31 cellular contexts compared by ENCODE assay signal in the genomic region with DNA sequence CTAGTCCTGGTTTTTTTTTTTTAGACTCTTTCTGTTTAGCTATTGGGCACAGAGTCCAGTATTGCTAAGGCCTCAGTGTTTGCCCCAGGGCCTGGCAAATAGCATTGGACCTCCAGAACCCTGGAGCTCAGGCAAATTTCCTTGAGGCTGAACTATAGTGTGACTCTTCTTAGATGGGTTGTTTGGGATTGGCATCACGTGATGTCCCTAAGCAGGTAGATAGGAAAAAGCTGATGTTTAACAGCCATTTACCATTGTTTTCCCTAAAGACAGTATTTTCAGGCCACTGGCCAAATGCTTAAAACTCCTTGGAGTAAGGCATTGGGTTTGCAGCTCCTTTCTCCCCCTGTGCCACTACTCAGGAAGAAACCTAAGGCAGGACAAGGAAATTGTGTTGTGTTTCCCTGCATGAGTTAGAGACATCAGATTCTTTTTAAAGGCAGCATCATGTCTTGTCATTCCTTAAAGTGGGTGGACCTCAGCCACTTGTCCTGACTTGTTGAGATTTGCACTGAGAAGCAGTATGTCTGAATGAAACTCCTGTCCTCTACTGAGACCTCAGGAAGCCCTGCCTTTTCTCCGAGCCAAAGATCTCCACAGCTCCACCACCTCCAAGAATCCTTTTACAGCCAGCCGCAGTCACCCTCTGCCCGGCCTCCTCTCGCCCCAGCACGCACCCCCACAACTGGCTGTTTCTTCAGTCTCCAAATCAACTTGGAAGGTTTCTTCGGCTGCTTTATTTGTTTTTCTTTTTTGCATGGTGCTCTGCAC. TPM values are rescaled to one million over a fixed set of nuclear protein-coding genes. Genes with fewer than 3 reads are reported as not detected.
A peak's percentile ranks its signal among the peaks of the same experiment; 100 is the strongest.
DNase-seq lines count a peak whose midpoint lies in the region; ATAC-seq, FAIRE-seq and TF ChIP-seq lines count a peak whose summit lies in the region.
"Had no signal": no experiment of that assay in that cellular context is flagged by ENCODE, and none has a peak within 500 bp of the region (broad histone marks: within the 10 kb centered on the region; RNA-seq: fewer than 3 reads in every experiment).

No MANE protein-coding gene starts in this region.

- H3K4me3 Mint-ChIP-seq in HFFc6 = no peak overlapping the region
- H3K4me3 Mint-ChIP-seq: activated CD4-positive, alpha-beta T cell treated with anti-CD3 and anti-CD28 coated beads for 36 hours; activated T-helper 17 cell treated with anti-CD3 and anti-CD28 coated beads, Interleukin-2, amount 50 U/mL, for 72 hours; stimulated activated effector memory CD8-positive, alpha-beta T cell treated with anti-CD3 and anti-CD28 coated beads, Interleukin-12 subunit alpha, Interleukin-12 subunit beta, amount 100 ng/mL, for 72 hours had no signal

- no peak for TF ChIP-seq RAD21 in HepG2 (CRISPR knock-in tag; IDR thresholded peaks at IDR 0.05)

- no peak overlapping the region for H3K9ac ChIP-seq in HepG2 (ENCODE audit: insufficient read depth, low read depth, low read length)

- H3K4me2 ChIP-seq in HepG2 (ENCODE audit: low read depth, low read length) = no peak overlapping the region

- H3K27me3 ChIP-seq in HepG2 (ENCODE audit: control insufficient read depth in 1 of 2, insufficient read depth in 2 of 2, low read length in 2 of 2) = no peaks in the 10 kb centered on the region; a peak in 1 of 5 replicates
- no peaks in the 10 kb centered on the region for H3K27me3 ChIP-seq in right lobe of liver
- H3K27me3 ChIP-seq in prostate gland (replicated peaks; ENCODE audit: insufficient read depth) = no peaks in the 10 kb centered on the region
- H3K27me3 ChIP-seq: body of pancreas, left lung, neutrophil, sigmoid colon, upper lobe of left lung had no signal

- TF ChIP-seq POLR2A in HepG2 (IDR thresholded peaks at IDR 0.05; ENCODE audit: insufficient read depth in 1 of 2, low read depth in 2 of 2, low read length in 2 of 2) (no peak), right lobe of liver (IDR thresholded peaks at IDR 0.05) (no peak), prostate gland (IDR thresholded peaks at IDR 0.05) (no peak)

- H3K27ac ChIP-seq in HepG2 (ENCODE audit: extremely low read length, insufficient read depth, low read length) (no peak overlapping the region), right lobe of liver (no peak overlapping the region), epithelial cell of prostate (peak overlapping the region; percentile 95), prostate gland (peak overlapping the region in 1 of 2 donors; percentile 62)
- H3K27ac ChIP-seq: 22Rv1, body of pancreas, left lung, neutrophil, sigmoid colon, upper lobe of left lung, VCaP had no signal

- H3K4me1 Mint-ChIP-seq in HFFc6 (ENCODE audit: low read depth) = peaks cover 56% of the 10 kb centered on the region
- H3K4me1 Mint-ChIP-seq: activated T-helper 17 cell treated with anti-CD3 and anti-CD28 coated beads, Interleukin-2, amount 50 U/mL, for 72 hours had no signal

- BruUV-seq in HepG2 (replicated peaks; lab: Mats Ljungman, UMichigan) = no TSS peak

- no peak for FAIRE-seq in HepG2 (lab: Jason Lieb, UNC)
- FAIRE-seq: G401.6 had no signal

- DNase-seq in HepG2 (ENCODE audit: low spot score) (no peak), right lobe of liver (no peak), epithelial cell of prostate (ENCODE audit: low read depth, low spot score) (peak; percentile 96), prostate gland (ENCODE audit: low spot score) (peak; percentile 48), HFFc6 (no peak)
- DNase-seq in NK-92 treated with Interleukin-12 subunit alpha and Interleukin-12 subunit beta, amount 100 ng/mL, for 24 hours (lab: John Stamatoyannopoulos, UW) = no peak
- DNase-seq: activated CD4-positive, alpha-beta T cell treated with anti-CD3 and anti-CD28 coated beads for 36 hours; activated naive CD4-positive, alpha-beta T cell treated with anti-CD3 and anti-CD28 coated beads, Interleukin-2, amount 50 U/mL, for 16 hours; body of pancreas; C1 segment of cervical spinal cord; cerebellar nuclear complex; COR-L47; DMS53; left lung; mesenchymal stem cell; NCI-H1105 treated with DMSO at 0.1 percent for 48 hours; NCI-H1930; NCI-H69; sigmoid colon; SW 1271; T-helper 9 cell had no signal

- no peaks in the 10 kb centered on the region for H4K20me1 ChIP-seq in HepG2 (ENCODE audit: insufficient read depth, low read length)

- CTCF ChIA-PET in HepG2 (lab: Yijun Ruan, JAX; ENCODE audit: low intra/inter-chr PET ratio, low total read pairs) = no interaction called here

- H3K9me3 ChIP-seq in HepG2 (ENCODE audit: low read length) (no peaks in the 10 kb centered on the region), right lobe of liver (no peaks in the 10 kb centered on the region), prostate gland (no peaks in the 10 kb centered on the region)
- H3K9me3 ChIP-seq: body of pancreas, left lung, neutrophil, sigmoid colon, upper lobe of left lung had no signal

- no peak for TF ChIP-seq CTCF in HepG2 (CRISPR knock-in tag; IDR thresholded peaks at IDR 0.05)
- no peak for TF ChIP-seq CTCF in right lobe of liver (IDR thresholded peaks at IDR 0.05)
- TF ChIP-seq CTCF in prostate gland (IDR thresholded peaks at IDR 0.05) = no peak
- TF ChIP-seq CTCF in HFFc6 (IDR thresholded peaks at IDR 0.05) = no peak

- H2AFZ ChIP-seq in HepG2 (ENCODE audit: low read length) = no peak overlapping the region

- intact Hi-C loops in HepG2 (cut with micrococcal nuclease; ENCODE audit: unreplicated experiment) (no loop called here), right lobe of liver (cut with DNase I) (no loop called here), prostate gland (cut with DNase I) (no loop called here)

- peaks cover 4% of the 10 kb centered on the region; the same call in 1 of the 2 replicates for H3K27me3 Mint-ChIP-seq in HFFc6 (ENCODE audit: insufficient read depth)

- H3K79me2 ChIP-seq in HepG2 (ENCODE audit: insufficient read depth, low read length) = no peaks in the 10 kb centered on the region

- 57% methylated on average over 7 of the region's 7 CpGs for WGBS in HepG2 (ENCODE audit: low lambda C conversion rate)
- 100% methylated on average over 4 of the region's 7 CpGs for whole genome bisulfite sequencing in right lobe of liver (ENCODE audit: insufficient coverage, low coverage, low lambda C conversion rate, missing lambda C conversion rate)
- WGBS in prostate gland = 49% methylated on average over 7 of the region's 7 CpGs

- no peak overlapping the region for H3K27ac Mint-ChIP-seq in HFFc6
- H3K27ac Mint-ChIP-seq: activated CD4-positive, alpha-beta T cell treated with anti-CD3 and anti-CD28 coated beads for 36 hours; activated T-helper 17 cell treated with anti-CD3 and anti-CD28 coated beads, Interleukin-2, amount 50 U/mL, for 72 hours; stimulated activated effector memory CD8-positive, alpha-beta T cell treated with anti-CD3 and anti-CD28 coated beads, Interleukin-12 subunit alpha, Interleukin-12 subunit beta, amount 100 ng/mL, for 72 hours had no signal

- H3K9me3 Mint-ChIP-seq in HFFc6 = no peaks in the 10 kb centered on the region
- H3K9me3 Mint-ChIP-seq: activated T-helper 17 cell treated with anti-CD3 and anti-CD28 coated beads, Interleukin-2, amount 50 U/mL, for 72 hours; stimulated activated effector memory CD8-positive, alpha-beta T cell treated with anti-CD3 and anti-CD28 coated beads, Interleukin-12 subunit alpha, Interleukin-12 subunit beta, amount 100 ng/mL, for 72 hours had no signal

- ATAC-seq in HepG2 (no peak), right lobe of liver (no peak), GM19351 (IDR thresholded peaks at IDR 0.05; ENCODE audit: unreplicated experiment) (no peak), GM19324 (IDR thresholded peaks at IDR 0.05; ENCODE audit: low FRiP score, unreplicated experiment) (no peak)
- ATAC-seq: activated CD4-positive, alpha-beta T cell treated with anti-CD3 and anti-CD28 coated beads for 36 hours; body of pancreas; left lung; Panc1 had no signal

- in situ Hi-C loops in HepG2 (cut with HindIII; ENCODE audit: extremely low pct_ligation_motif_present, low pct_unique_long_range_greater_than_20kb) = no loop called here

- H3K4me3 ChIP-seq in HepG2 (replicated peaks in 1 of 3; ENCODE audit: insufficient read depth in 1 of 3, low read depth in 2 of 3, low read length in 3 of 3) (no peak overlapping the region), right lobe of liver (no peak overlapping the region), prostate gland (no peak overlapping the region)
- H3K4me3 ChIP-seq: body of pancreas, left lung, sigmoid colon, upper lobe of left lung had no signal

- TF ChIP-seq EP300 in HepG2 (IDR thresholded peaks at IDR 0.05; ENCODE audit: low read depth in 2 of 2, low read length in 2 of 2) (no peak), HepG2 (CRISPR knock-in tag; IDR thresholded peaks at IDR 0.05; ENCODE audit: borderline replicate concordance) (no peak)

- POLR2A ChIA-PET in HepG2 (lab: Yijun Ruan, JAX) = no interaction called here

- H3K36me3 ChIP-seq in HepG2 (replicated peaks in 1 of 2; ENCODE audit: control insufficient read depth in 1 of 2, insufficient read depth in 2 of 2, low read length in 2 of 2) (no peaks in the 10 kb centered on the region), right lobe of liver (no peaks in the 10 kb centered on the region), prostate gland (no peaks in the 10 kb centered on the region)
- H3K36me3 ChIP-seq: left lung, neutrophil, sigmoid colon, upper lobe of left lung had no signal

- H3K36me3 Mint-ChIP-seq in HFFc6 (ENCODE audit: low read depth) = no peaks in the 10 kb centered on the region
- H3K36me3 Mint-ChIP-seq: stimulated activated effector memory CD8-positive, alpha-beta T cell treated with anti-CD3 and anti-CD28 coated beads, Interleukin-12 subunit alpha, Interleukin-12 subunit beta, amount 100 ng/mL, for 72 hours had no signal

- H3K4me1 ChIP-seq in HepG2 (ENCODE audit: insufficient read depth, low read length) (no peaks in the 10 kb centered on the region), right lobe of liver (no peaks in the 10 kb centered on the region), prostate gland (replicated peaks) (peaks cover 3% of the 10 kb centered on the region)
- H3K4me1 ChIP-seq: body of pancreas, left lung, sigmoid colon had no signal

RNA-seq across cellular contexts. Expression of a gene that starts 46.2 kb away (rescaled TPM):
- total RNA-seq in HepG2 (2016; rRNA removed; fragmentation: Illumina TruSeq; extraction: Trizol) = 4.3 and 5.3 TPM in 2 replicates
- total RNA-seq in HepG2 (2016; cell fraction: cytosol; rRNA removed; fragmentation: Illumina TruSeq; extraction: Trizol; ENCODE audit: low read depth) = 0.35 and 0.81 TPM in 2 replicates
- 3.7 and 6.0 TPM in 2 replicates for total RNA-seq in HepG2 (2016; cell fraction: insoluble cytoplasmic fraction; rRNA removed; fragmentation: Illumina TruSeq; extraction: Trizol)
- 1.9 and 2.1 TPM in 2 replicates for total RNA-seq in HepG2 (2016; cell fraction: membrane; rRNA removed; fragmentation: Illumina TruSeq; extraction: Trizol)
- total RNA-seq in HepG2 (2016; cell fraction: nucleus; rRNA removed; fragmentation: Illumina TruSeq; extraction: Trizol) = 2.6 and 3.2 TPM in 2 replicates
- polyA plus RNA-seq in HepG2 (2011; rRNA removed) = 1.2 and 1.8 TPM in 2 replicates
- 0.90 and 1.1 TPM in 2 replicates for polyA plus RNA-seq in HepG2 (2011; cell fraction: cytosol; rRNA removed)
- polyA plus RNA-seq in HepG2 (2011; cell fraction: nucleus; rRNA removed) = 0.80 and 1.1 TPM in 2 replicates
- 0.76 and 1.7 TPM in 2 replicates for polyA plus RNA-seq in HepG2 (2012)
- 0.14 and 0.21 TPM in 2 replicates for polyA plus RNA-seq in HepG2 (2016; cell fraction: cytosol; fragmentation: Illumina TruSeq; extraction: Trizol; ENCODE audit: low read depth)
- 3.6 and 3.8 TPM in 2 replicates for polyA plus RNA-seq in HepG2 (2016; cell fraction: insoluble cytoplasmic fraction; fragmentation: Illumina TruSeq; extraction: Trizol; ENCODE audit: low read depth)
- polyA plus RNA-seq in HepG2 (2016; cell fraction: membrane; fragmentation: Illumina TruSeq; extraction: Trizol; ENCODE audit: low read depth) = 0.64 TPM in 2 replicates
- polyA plus RNA-seq in HepG2 (2016; cell fraction: nucleus; fragmentation: Illumina TruSeq; extraction: Trizol; ENCODE audit: insufficient read depth, low read depth) = 2.2 and 2.6 TPM in 2 replicates
- 4.0 and 5.3 TPM in 2 replicates for polyA minus RNA-seq in HepG2 (2011; rRNA and poly(A)+ RNA removed; ENCODE audit: low replicate concordance)
- polyA minus RNA-seq in HepG2 (2011; cell fraction: cytosol; rRNA and poly(A)+ RNA removed) = 2.8 and 3.2 TPM in 2 replicates
- polyA minus RNA-seq in HepG2 (2011; cell fraction: nucleus; rRNA and poly(A)+ RNA removed) = 2.1 and 3.5 TPM in 2 replicates
- 10 to 100 TPM in 3 of 6 experiments, 1 to 10 TPM in 3; 7.6 to 19.1 (median 10.2) TPM for total RNA-seq in right lobe of liver
- 10 to 100 TPM; 25.3 to 50.8 TPM for total RNA-seq in prostate gland
- total RNA-seq in HFFc6 (2021; fragmentation: NEBNext Ultra II Directional; extraction: Animal tissue kit (Norgen Biotek cat#: 25700)) = 1 to 10 TPM in 5 of 6 experiments, under 1 TPM in 1; 0.83 to 4.8 (median 1.2) TPM

Comparison
In these comparisons a context has a peak if more than half of its experiments do, and no peak if none do; other contexts are left out.
1. DNase-seq: peak in epithelial cell of prostate (single experiment) and prostate gland (single experiment); none in HepG2 (single experiment), right lobe of liver (0 of 3), NK-92 treated with Interleukin-12 subunit alpha and Interleukin-12 subunit beta, amount 100 ng/mL, for 24 hours (single experiment) and HFFc6 (single experiment).